In the genomic region with DNA sequence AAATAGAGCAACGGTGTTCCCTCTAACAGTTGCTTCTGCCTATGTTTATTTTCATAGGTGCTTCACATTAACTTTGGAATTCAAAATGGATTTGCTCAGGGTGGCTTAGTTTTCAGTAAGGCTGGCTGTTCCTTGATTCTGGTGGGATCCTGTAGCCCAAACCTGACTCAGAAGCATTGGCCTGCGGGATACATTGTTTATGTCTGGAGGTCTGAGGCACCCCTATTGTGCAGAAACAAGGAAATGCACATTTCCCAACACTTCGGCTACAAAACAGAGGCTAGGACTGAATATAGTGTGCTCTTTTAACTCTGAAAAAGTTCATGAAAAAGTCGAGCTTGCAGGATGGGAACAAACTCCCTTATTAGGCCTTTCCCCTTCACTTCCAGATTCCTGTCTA, we compare ENCODE assay signal across 1 cellular context.
TF ChIP-seq lines count a peak whose summit lies in the region.

No MANE protein-coding gene starts in this region.

TF ChIP-seq in IMR-90, 13 proteins besides CTCF, POLR2A, EP300 and RAD21 (continued from another document):
- TF ChIP-seq CEBPB (IDR thresholded peaks at IDR 0.05; ENCODE audit: low read depth, low read length) (peak; percentile 93), CHD1 (IDR thresholded peaks at IDR 0.05; ENCODE audit: low read depth, low read length) (no peak), BHLHE40 (IDR thresholded peaks at IDR 0.05; ENCODE audit: low read depth, low read length) (peak; percentile 56; the same call in 1 of the 2 replicates), RCOR1 (IDR thresholded peaks at IDR 0.05; ENCODE audit: insufficient replicate concordance, low read length) (peak; percentile 57)
- TF ChIP-seq, protein P1, sequence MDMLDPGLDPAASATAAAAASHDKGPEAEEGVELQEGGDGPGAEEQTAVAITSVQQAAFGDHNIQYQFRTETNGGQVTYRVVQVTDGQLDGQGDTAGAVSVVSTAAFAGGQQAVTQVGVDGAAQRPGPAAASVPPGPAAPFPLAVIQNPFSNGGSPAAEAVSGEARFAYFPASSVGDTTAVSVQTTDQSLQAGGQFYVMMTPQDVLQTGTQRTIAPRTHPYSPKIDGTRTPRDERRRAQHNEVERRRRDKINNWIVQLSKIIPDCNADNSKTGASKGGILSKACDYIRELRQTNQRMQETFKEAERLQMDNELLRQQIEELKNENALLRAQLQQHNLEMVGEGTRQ (IDR thresholded peaks at IDR 0.05; ENCODE audit: low read depth, low read length), result no peak
